Comparison of ENCODE assay signal across 18 cellular contexts in genomic region chr10:15183689-15184481, GRCh38. TPM values are rescaled to one million over a fixed set of nuclear protein-coding genes. Genes with fewer than 3 reads are reported as not detected.
DNase-seq lines count a peak whose midpoint lies in the region; TF ChIP-seq lines count a peak whose summit lies in the region.
"Had no signal": no experiment of that assay in that cellular context is flagged by ENCODE, and none has a peak within 500 bp of the region (broad histone marks: within the 10 kb centered on the region; RNA-seq: fewer than 3 reads in every experiment).

No MANE protein-coding gene starts in this region.

- 91 to 95% methylated on average over 11 of the region's 11 CpGs for WGBS in GM23248 (ENCODE audit: low coverage in 1 of 2, low lambda C conversion rate in 2 of 2, missing lambda C conversion rate in 2 of 2), 2 experiments
- WGBS in hepatocyte (ENCODE audit: low lambda C conversion rate, missing lambda C conversion rate), result 90% methylated on average over 11 of the region's 11 CpGs

- no peaks in the 10 kb centered on the region for H3K27me3 ChIP-seq in GM23248 (replicated peaks; ENCODE audit: insufficient read depth)
- H3K27me3 ChIP-seq in adipocyte (replicated peaks; ENCODE audit: control insufficient read depth, insufficient read depth, low read length), result no peaks in the 10 kb centered on the region
- no peaks in the 10 kb centered on the region for H3K27me3 ChIP-seq in hepatocyte
- no peaks in the 10 kb centered on the region for H3K27me3 ChIP-seq in uterus

- H2AFZ ChIP-seq in GM23248 (peak overlapping the region; percentile 79), hepatocyte (no peak overlapping the region)

- H3K4me1 ChIP-seq in GM23248 (ENCODE audit: insufficient read depth) (peaks cover 19% of the 10 kb centered on the region), adipocyte (ENCODE audit: control insufficient read depth, insufficient read depth, low read length) (peaks cover 34% of the 10 kb centered on the region), hepatocyte (ENCODE audit: insufficient read depth) (peaks cover 8% of the 10 kb centered on the region), uterus (no peaks in the 10 kb centered on the region)

- H3K9me3 ChIP-seq in GM23248 (ENCODE audit: low read depth) (no peaks in the 10 kb centered on the region), adipocyte (ENCODE audit: control insufficient read depth, low read length) (no peaks in the 10 kb centered on the region), hepatocyte (ENCODE audit: low read depth) (no peaks in the 10 kb centered on the region), uterus (no peaks in the 10 kb centered on the region)

- no peak for TF ChIP-seq POLR2A in uterus (IDR thresholded peaks at IDR 0.05)

- H3K9ac ChIP-seq in GM23248 (peak overlapping the region; percentile 52), adipocyte (ENCODE audit: low read length) (peak overlapping the region; percentile 48)
- H3K9ac ChIP-seq: KMS-11 had no signal

- in situ Hi-C loops in GM23248 (cut with MboI), result no loop called here

- no peaks in the 10 kb centered on the region for H3K9me2 ChIP-seq in GM23248 (ENCODE audit: insufficient read depth)
- no peaks in the 10 kb centered on the region for H3K9me2 ChIP-seq in hepatocyte (replicated peaks; ENCODE audit: insufficient read depth)

- no peaks in the 10 kb centered on the region for H3K36me3 ChIP-seq in GM23248 (ENCODE audit: low read depth)
- H3K36me3 ChIP-seq in adipocyte (ENCODE audit: control insufficient read depth, insufficient read depth, low read length, severe bottlenecking), result no peaks in the 10 kb centered on the region
- no peaks in the 10 kb centered on the region for H3K36me3 ChIP-seq in hepatocyte (replicated peaks; ENCODE audit: insufficient read depth, low read depth)
- H3K36me3 ChIP-seq in uterus, result no peaks in the 10 kb centered on the region

- 0 out of 2 replicates have a peak, but pooled peaks cover 9% of the 10 kb centered on the region for H3F3A ChIP-seq in GM23248 (ENCODE audit: insufficient read depth)

- peak overlapping the region; percentile 69 for H3K4me2 ChIP-seq in GM23248 (ENCODE audit: unreplicated experiment)
- peak overlapping the region; percentile 8 for H3K4me2 ChIP-seq in hepatocyte
- H3K4me2 ChIP-seq: KMS-11 had no signal

- H3K27ac ChIP-seq in GM23248, result no peak overlapping the region
- H3K27ac ChIP-seq in hepatocyte, result no peak overlapping the region
- peak overlapping the region; percentile 2 to 38 for H3K27ac ChIP-seq in uterus
- H3K27ac ChIP-seq: KMS-11 had no signal

- intact Hi-C loops in uterus (cut with DNase I; ENCODE audit: low total_unique reads), result no loop called here

- TF ChIP-seq CTCF in hepatocyte (IDR thresholded peaks at IDR 0.05; ENCODE audit: poor library complexity) (no peak), uterus (IDR thresholded peaks at IDR 0.05) (no peak)

- H3K4me3 ChIP-seq in GM23248 (peak overlapping the region; percentile 55), adipocyte (ENCODE audit: low read length) (peak overlapping the region; percentile 61), hepatocyte (no peak overlapping the region), uterus (no peak overlapping the region)

- DNase-seq in GM23248, result no peak
- DNase-seq in adipocyte (ENCODE audit: low read depth), result no peak
- DNase-seq in hepatocyte (ENCODE audit: low spot score), result no peak
- DNase-seq in uterus, result no peak
- DNase-seq in T-helper 2 cell, result no peak
- no peak for DNase-seq in NCI-H146 (lab: John Stamatoyannopoulos, UW)
- no peak for DNase-seq in NCI-H2171 treated with DMSO at 0.1 percent for 48 hours (lab: John Stamatoyannopoulos, UW)
- no peak for DNase-seq in NCI-H1436 (lab: John Stamatoyannopoulos, UW)
- DNase-seq: ACHN; C1 segment of cervical spinal cord; CD8-positive, alpha-beta T cell; COR-L47; DMS153; DMS79 treated with DMSO at 0.1 percent for 48 hours; EL; HCEC 1CT; IMR-90 had no signal

- H4K20me1 ChIP-seq in GM23248 (ENCODE audit: insufficient read depth) (no peaks in the 10 kb centered on the region), hepatocyte (ENCODE audit: insufficient read depth, poor library complexity, severe bottlenecking) (no peaks in the 10 kb centered on the region)

- no peaks in the 10 kb centered on the region for H3K79me2 ChIP-seq in GM23248 (ENCODE audit: insufficient read depth)
- H3K79me2 ChIP-seq in hepatocyte, result no peaks in the 10 kb centered on the region

RNA-seq across cellular contexts. Expression of gene NMT2, which starts 15.4 kb away (rescaled TPM):
- 28.6 and 35.9 TPM in 2 replicates for total RNA-seq in GM23248 (2014; rRNA removed; shearing (Covaris generic))
- 24.9 and 26.3 TPM in 2 replicates for polyA plus RNA-seq in GM23248 (2016; fragmentation: Nextera tagmentation; extraction: Ambion mirVana)
- 21.3 and 23.4 TPM in 2 replicates for total RNA-seq in hepatocyte
- polyA plus RNA-seq in hepatocyte, result 14.7 and 15.0 TPM in 2 replicates
- 10 to 100 TPM in 3 of 4 donors, 1 to 10 TPM in 1; 7.4 to 42.7 (median 35.5) TPM for total RNA-seq in uterus

Comparison
In these comparisons a context has a peak if more than half of its experiments do, and no peak if none do; other contexts are left out.
1. H3K27ac ChIP-seq: peak in uterus (2 of 2); none in GM23248 (single experiment) and hepatocyte (single experiment).
2. H3K4me3 ChIP-seq: peak in GM23248 (single experiment) and adipocyte (single experiment); none in hepatocyte (single experiment) and uterus (0 of 2).